In the genomic region with DNA sequence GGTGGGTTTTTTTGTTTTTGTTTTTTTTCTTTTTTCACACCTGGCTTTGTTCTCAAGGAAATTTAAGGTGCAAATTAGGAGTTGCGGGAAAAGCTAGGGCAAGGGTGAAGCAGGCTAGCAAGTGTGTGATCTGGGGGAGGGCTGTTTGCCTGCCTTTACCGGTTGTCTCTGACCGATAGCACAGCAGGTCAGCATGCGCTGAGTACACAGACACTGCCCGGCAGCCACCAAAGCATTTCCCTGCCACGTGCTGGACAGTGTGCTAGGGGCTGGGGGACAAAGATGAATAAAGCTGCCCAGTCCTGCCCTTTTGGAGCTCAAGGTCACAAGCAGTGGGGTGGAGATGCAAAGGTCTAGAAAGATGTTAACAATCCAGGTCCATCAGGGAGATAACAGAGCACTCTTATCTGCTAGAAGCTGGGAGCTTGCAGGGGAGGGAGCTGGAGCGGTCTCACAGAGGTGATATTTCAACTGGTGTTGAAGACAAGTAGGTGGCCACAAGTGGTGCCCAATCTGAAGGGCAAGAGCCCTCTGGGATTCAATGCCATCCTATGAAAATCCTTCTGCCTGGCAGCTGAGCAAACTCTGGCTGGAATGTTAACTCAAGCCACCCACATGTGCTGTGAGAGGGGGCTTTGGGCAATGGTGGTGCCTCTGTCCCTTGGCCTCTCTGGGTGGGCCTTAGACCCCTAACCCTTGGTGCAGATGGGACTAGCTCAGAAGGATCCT, we compare ENCODE assay signal across 1 cellular context.
TF ChIP-seq lines count a peak whose summit lies in the region.

No MANE protein-coding gene starts in this region.

TF ChIP-seq in K562, 482 proteins besides CTCF, POLR2A, EP300 and RAD21 (continued from another document and continues in another):
- TF ChIP-seq, protein P1, sequence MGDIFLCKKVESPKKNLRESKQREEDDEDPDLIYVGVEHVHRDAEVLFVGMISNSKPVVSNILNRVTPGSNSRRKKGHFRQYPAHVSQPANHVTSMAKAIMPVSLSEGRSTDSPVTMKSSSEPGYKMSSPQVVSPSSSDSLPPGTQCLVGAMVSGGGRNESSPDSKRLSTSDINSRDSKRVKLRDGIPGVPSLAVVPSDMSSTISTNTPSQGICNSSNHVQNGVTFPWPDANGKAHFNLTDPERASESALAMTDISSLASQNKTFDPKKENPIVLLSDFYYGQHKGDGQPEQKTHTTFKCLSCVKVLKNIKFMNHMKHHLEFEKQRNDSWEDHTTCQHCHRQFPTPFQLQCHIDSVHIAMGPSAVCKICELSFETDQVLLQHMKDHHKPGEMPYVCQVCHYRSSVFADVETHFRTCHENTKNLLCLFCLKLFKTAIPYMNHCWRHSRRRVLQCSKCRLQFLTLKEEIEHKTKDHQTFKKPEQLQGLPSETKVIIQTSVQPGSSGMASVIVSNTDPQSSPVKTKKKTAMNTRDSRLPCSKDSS (IDR thresholded peaks at IDR 0.05; ENCODE audit: low read depth, partially characterized antibody): no peak
- no peak for TF ChIP-seq PML (IDR thresholded peaks at IDR 0.05; ENCODE audit: low read length)
- TF ChIP-seq DACH1 (IDR thresholded peaks at IDR 0.05; ENCODE audit: partially characterized antibody): no peak
- TF ChIP-seq PTBP1 (IDR thresholded peaks at IDR 0.05; ENCODE audit: low read depth, low read length): no peak
- TF ChIP-seq, protein P2, sequence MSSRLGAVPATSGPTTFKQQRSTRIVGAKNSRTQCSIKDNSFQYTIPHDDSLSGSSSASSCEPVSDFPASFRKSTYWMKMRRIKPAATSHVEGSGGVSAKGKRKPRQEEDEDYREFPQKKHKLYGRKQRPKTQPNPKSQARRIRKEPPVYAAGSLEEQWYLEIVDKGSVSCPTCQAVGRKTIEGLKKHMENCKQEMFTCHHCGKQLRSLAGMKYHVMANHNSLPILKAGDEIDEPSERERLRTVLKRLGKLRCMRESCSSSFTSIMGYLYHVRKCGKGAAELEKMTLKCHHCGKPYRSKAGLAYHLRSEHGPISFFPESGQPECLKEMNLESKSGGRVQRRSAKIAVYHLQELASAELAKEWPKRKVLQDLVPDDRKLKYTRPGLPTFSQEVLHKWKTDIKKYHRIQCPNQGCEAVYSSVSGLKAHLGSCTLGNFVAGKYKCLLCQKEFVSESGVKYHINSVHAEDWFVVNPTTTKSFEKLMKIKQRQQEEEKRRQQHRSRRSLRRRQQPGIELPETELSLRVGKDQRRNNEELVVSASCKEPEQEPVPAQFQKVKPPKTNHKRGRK (tag; IDR thresholded peaks at IDR 0.05): no peak
- TF ChIP-seq, protein P3, sequence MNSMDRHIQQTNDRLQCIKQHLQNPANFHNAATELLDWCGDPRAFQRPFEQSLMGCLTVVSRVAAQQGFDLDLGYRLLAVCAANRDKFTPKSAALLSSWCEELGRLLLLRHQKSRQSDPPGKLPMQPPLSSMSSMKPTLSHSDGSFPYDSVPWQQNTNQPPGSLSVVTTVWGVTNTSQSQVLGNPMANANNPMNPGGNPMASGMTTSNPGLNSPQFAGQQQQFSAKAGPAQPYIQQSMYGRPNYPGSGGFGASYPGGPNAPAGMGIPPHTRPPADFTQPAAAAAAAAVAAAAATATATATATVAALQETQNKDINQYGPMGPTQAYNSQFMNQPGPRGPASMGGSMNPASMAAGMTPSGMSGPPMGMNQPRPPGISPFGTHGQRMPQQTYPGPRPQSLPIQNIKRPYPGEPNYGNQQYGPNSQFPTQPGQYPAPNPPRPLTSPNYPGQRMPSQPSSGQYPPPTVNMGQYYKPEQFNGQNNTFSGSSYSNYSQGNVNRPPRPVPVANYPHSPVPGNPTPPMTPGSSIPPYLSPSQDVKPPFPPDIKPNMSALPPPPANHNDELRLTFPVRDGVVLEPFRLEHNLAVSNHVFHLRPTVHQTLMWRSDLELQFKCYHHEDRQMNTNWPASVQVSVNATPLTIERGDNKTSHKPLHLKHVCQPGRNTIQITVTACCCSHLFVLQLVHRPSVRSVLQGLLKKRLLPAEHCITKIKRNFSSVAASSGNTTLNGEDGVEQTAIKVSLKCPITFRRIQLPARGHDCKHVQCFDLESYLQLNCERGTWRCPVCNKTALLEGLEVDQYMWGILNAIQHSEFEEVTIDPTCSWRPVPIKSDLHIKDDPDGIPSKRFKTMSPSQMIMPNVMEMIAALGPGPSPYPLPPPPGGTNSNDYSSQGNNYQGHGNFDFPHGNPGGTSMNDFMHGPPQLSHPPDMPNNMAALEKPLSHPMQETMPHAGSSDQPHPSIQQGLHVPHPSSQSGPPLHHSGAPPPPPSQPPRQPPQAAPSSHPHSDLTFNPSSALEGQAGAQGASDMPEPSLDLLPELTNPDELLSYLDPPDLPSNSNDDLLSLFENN (IDR thresholded peaks at IDR 0.05; ENCODE audit: low read depth in 2 of 2, low read length in 2 of 2): no peak
- TF ChIP-seq, protein P4, sequence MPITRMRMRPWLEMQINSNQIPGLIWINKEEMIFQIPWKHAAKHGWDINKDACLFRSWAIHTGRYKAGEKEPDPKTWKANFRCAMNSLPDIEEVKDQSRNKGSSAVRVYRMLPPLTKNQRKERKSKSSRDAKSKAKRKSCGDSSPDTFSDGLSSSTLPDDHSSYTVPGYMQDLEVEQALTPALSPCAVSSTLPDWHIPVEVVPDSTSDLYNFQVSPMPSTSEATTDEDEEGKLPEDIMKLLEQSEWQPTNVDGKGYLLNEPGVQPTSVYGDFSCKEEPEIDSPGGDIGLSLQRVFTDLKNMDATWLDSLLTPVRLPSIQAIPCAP (CRISPR knock-in tag; IDR thresholded peaks at IDR 0.05; ENCODE audit: borderline replicate concordance): no peak
- TF ChIP-seq, protein P5, sequence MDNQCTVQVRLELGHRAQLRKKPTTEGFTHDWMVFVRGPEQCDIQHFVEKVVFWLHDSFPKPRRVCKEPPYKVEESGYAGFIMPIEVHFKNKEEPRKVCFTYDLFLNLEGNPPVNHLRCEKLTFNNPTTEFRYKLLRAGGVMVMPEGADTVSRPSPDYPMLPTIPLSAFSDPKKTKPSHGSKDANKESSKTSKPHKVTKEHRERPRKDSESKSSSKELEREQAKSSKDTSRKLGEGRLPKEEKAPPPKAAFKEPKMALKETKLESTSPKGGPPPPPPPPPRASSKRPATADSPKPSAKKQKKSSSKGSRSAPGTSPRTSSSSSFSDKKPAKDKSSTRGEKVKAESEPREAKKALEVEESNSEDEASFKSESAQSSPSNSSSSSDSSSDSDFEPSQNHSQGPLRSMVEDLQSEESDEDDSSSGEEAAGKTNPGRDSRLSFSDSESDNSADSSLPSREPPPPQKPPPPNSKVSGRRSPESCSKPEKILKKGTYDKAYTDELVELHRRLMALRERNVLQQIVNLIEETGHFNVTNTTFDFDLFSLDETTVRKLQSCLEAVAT (IDR thresholded peaks at IDR 0.05): 0 out of 4 replicates have a peak, but pooled peaks of 1 of the 2 experiments have one; percentile 59
- no peak for TF ChIP-seq ZNF133 (CRISPR knock-in tag; IDR thresholded peaks at IDR 0.05)
- TF ChIP-seq TRIM28 (IDR thresholded peaks at IDR 0.05): no peak
- peak; percentile 54 for TF ChIP-seq TAL1 (IDR thresholded peaks at IDR 0.05)
- TF ChIP-seq NR3C1 (CRISPR knock-in tag; IDR thresholded peaks at IDR 0.05): no peak
- no peak for TF ChIP-seq TAF1 (IDR thresholded peaks at IDR 0.05; ENCODE audit: control insufficient read depth, extremely low read depth, insufficient read depth, low read length, severe bottlenecking)
- no peak for TF ChIP-seq ETS2 (tag; IDR thresholded peaks at IDR 0.05; ENCODE audit: borderline replicate concordance, poor library complexity, severe bottlenecking)
- peak in 1 of 2 experiments; percentile 88; a peak in 2 of 4 replicates for TF ChIP-seq HDAC1 (IDR thresholded peaks at IDR 0.05)
- TF ChIP-seq, protein P6, sequence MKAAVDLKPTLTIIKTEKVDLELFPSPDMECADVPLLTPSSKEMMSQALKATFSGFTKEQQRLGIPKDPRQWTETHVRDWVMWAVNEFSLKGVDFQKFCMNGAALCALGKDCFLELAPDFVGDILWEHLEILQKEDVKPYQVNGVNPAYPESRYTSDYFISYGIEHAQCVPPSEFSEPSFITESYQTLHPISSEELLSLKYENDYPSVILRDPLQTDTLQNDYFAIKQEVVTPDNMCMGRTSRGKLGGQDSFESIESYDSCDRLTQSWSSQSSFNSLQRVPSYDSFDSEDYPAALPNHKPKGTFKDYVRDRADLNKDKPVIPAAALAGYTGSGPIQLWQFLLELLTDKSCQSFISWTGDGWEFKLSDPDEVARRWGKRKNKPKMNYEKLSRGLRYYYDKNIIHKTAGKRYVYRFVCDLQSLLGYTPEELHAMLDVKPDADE (conservative IDR thresholded peaks at IDR 0.05; ENCODE audit: control insufficient read depth, low read depth, low read length): no peak; the same call in 1 of the 2 replicates
- TF ChIP-seq, protein P7, sequence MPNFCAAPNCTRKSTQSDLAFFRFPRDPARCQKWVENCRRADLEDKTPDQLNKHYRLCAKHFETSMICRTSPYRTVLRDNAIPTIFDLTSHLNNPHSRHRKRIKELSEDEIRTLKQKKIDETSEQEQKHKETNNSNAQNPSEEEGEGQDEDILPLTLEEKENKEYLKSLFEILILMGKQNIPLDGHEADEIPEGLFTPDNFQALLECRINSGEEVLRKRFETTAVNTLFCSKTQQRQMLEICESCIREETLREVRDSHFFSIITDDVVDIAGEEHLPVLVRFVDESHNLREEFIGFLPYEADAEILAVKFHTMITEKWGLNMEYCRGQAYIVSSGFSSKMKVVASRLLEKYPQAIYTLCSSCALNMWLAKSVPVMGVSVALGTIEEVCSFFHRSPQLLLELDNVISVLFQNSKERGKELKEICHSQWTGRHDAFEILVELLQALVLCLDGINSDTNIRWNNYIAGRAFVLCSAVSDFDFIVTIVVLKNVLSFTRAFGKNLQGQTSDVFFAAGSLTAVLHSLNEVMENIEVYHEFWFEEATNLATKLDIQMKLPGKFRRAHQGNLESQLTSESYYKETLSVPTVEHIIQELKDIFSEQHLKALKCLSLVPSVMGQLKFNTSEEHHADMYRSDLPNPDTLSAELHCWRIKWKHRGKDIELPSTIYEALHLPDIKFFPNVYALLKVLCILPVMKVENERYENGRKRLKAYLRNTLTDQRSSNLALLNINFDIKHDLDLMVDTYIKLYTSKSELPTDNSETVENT (CRISPR knock-in tag; IDR thresholded peaks at IDR 0.05): no peak
- no peak for TF ChIP-seq SETDB1 (IDR thresholded peaks at IDR 0.05; ENCODE audit: low read length)
- peak; percentile 87 for TF ChIP-seq ARID1B (IDR thresholded peaks at IDR 0.05)
- no peak for TF ChIP-seq HNRNPL (IDR thresholded peaks at IDR 0.05; ENCODE audit: low read depth, low read length)
- TF ChIP-seq ZNF143 (CRISPR knock-in tag; IDR thresholded peaks at IDR 0.05): no peak
- peak; percentile 22 for TF ChIP-seq CCNT2 (IDR thresholded peaks at IDR 0.05; ENCODE audit: borderline replicate concordance, extremely low read depth, insufficient read length, low read depth, low read length)
- no peak for TF ChIP-seq KLF10 (CRISPR knock-in tag; IDR thresholded peaks at IDR 0.05)
- TF ChIP-seq BRD4 (IDR thresholded peaks at IDR 0.05): no peak
- peak; percentile 49 for TF ChIP-seq CXXC5 (CRISPR knock-in tag; IDR thresholded peaks at IDR 0.05)
- TF ChIP-seq, protein P8, sequence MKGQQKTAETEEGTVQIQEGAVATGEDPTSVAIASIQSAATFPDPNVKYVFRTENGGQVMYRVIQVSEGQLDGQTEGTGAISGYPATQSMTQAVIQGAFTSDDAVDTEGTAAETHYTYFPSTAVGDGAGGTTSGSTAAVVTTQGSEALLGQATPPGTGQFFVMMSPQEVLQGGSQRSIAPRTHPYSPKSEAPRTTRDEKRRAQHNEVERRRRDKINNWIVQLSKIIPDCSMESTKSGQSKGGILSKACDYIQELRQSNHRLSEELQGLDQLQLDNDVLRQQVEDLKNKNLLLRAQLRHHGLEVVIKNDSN (CRISPR knock-in tag; IDR thresholded peaks at IDR 0.05): no peak; the same call in 1 of the 2 replicates
- peak in 1 of 2 experiments; percentile 35; a peak in 1 of 4 replicates for TF ChIP-seq ARNT (IDR thresholded peaks at IDR 0.05)
- no peak for TF ChIP-seq ZNF124 (CRISPR knock-in tag; IDR thresholded peaks at IDR 0.05)
- TF ChIP-seq, protein P9, sequence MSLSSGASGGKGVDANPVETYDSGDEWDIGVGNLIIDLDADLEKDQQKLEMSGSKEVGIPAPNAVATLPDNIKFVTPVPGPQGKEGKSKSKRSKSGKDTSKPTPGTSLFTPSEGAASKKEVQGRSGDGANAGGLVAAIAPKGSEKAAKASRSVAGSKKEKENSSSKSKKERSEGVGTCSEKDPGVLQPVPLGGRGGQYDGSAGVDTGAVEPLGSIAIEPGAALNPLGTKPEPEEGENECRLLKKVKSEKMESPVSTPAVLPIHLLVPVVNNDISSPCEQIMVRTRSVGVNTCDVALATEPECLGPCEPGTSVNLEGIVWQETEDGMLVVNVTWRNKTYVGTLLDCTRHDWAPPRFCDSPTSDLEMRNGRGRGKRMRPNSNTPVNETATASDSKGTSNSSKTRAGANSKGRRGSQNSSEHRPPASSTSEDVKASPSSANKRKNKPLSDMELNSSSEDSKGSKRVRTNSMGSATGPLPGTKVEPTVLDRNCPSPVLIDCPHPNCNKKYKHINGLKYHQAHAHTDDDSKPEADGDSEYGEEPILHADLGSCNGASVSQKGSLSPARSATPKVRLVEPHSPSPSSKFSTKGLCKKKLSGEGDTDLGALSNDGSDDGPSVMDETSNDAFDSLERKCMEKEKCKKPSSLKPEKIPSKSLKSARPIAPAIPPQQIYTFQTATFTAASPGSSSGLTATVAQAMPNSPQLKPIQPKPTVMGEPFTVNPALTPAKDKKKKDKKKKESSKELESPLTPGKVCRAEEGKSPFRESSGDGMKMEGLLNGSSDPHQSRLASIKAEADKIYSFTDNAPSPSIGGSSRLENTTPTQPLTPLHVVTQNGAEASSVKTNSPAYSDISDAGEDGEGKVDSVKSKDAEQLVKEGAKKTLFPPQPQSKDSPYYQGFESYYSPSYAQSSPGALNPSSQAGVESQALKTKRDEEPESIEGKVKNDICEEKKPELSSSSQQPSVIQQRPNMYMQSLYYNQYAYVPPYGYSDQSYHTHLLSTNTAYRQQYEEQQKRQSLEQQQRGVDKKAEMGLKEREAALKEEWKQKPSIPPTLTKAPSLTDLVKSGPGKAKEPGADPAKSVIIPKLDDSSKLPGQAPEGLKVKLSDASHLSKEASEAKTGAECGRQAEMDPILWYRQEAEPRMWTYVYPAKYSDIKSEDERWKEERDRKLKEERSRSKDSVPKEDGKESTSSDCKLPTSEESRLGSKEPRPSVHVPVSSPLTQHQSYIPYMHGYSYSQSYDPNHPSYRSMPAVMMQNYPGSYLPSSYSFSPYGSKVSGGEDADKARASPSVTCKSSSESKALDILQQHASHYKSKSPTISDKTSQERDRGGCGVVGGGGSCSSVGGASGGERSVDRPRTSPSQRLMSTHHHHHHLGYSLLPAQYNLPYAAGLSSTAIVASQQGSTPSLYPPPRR (CRISPR knock-in tag; IDR thresholded peaks at IDR 0.05; ENCODE audit: borderline replicate concordance): no peak
- no peak for TF ChIP-seq ZFP30 (CRISPR knock-in tag; IDR thresholded peaks at IDR 0.05; ENCODE audit: borderline replicate concordance)
- TF ChIP-seq, protein P10, sequence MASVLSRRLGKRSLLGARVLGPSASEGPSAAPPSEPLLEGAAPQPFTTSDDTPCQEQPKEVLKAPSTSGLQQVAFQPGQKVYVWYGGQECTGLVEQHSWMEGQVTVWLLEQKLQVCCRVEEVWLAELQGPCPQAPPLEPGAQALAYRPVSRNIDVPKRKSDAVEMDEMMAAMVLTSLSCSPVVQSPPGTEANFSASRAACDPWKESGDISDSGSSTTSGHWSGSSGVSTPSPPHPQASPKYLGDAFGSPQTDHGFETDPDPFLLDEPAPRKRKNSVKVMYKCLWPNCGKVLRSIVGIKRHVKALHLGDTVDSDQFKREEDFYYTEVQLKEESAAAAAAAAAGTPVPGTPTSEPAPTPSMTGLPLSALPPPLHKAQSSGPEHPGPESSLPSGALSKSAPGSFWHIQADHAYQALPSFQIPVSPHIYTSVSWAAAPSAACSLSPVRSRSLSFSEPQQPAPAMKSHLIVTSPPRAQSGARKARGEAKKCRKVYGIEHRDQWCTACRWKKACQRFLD (CRISPR knock-in tag; IDR thresholded peaks at IDR 0.05): peak; percentile 33; the same call in 1 of the 2 replicates
- TF ChIP-seq MTA1 (IDR thresholded peaks at IDR 0.05; ENCODE audit: borderline replicate concordance): no peak
